1 cellular context compared by ENCODE assay signal in the genomic region with DNA sequence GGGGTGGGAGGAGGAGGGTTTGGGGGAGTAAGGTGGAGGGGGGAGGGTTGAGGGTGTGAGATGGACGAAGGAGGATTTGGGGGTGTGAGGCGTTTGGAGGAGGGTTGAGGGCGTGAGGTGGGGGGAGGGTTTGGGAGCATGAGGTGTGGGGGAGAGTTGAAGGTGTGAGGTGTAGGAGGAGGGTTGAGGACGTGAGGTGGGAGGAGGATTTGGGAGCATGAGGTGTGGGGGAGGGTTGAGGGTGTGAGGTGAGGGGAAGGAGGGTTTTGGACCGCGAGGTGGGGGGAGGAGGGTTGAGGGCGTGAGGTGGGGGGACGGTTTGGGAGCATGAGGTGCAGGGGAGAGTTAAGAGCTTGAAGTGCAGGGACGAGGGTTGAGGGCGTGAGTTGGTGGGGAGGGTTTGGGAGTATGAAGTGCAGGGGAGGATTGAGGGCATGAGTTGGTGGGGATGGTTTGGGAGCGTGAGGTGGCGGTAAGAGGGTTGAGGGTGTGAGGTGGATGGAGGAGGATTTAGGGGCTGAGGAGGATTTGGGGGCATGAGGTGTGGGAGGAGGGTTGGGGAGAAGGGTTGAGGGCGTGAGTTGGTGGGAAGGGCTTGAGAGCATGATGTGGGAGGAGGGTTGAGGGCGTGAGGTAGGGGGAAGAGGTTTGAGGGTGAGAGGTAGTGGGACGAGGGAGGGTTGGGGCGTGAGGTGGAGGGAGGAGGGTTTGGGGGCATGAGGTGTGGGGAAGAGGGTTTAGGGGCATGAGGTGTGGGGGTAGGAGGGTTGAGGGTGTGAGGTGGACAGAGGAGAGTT.
TF ChIP-seq lines count a peak whose summit lies in the region.

No MANE protein-coding gene starts in this region.

TF ChIP-seq in HEK293T, 16 proteins besides CTCF, POLR2A, EP300 and RAD21 (continued from another document):
- no peak for TF ChIP-seq CTBP1 (IDR thresholded peaks at IDR 0.05; ENCODE audit: borderline replicate concordance)
